Comparison of ENCODE assay signal across 8 cellular contexts in genomic region chr15:74545776-74546656, GRCh38. TPM values are rescaled to one million over a fixed set of nuclear protein-coding genes. Genes with fewer than 3 reads are reported as not detected.
DNase-seq lines count a peak whose midpoint lies in the region; TF ChIP-seq lines count a peak whose summit lies in the region.

No MANE protein-coding gene starts in this region.

- no peaks in the 10 kb centered on the region for H3K27me3 ChIP-seq in SK-N-SH (ENCODE audit: insufficient read depth)

- no peak for TF ChIP-seq POLR2A in NB4 (IDR thresholded peaks at IDR 0.05; ENCODE audit: extremely low read depth, insufficient read length)

- H3K4me3 Mint-ChIP-seq in type B pancreatic cell, result peak overlapping the region; percentile 75

- CTCF ChIA-PET in SK-N-SH (lab: Yijun Ruan, JAX), result interaction anchor here (0.7 to 2.5 kb wide), 20 partner anchors 10 to 241 kb away, joined by 3 to 15 read pairs (median 5); partner anchors contain the start of gene CLK3

- peaks cover 49% of the 10 kb centered on the region for H3K4me1 Mint-ChIP-seq in type B pancreatic cell (ENCODE audit: unreplicated experiment)

- peaks cover 13 to 26% of the 10 kb centered on the region in 2 experiments for H3K4me1 ChIP-seq in SK-N-SH (ENCODE audit: control insufficient read depth in 1 of 2, insufficient read depth in 2 of 2, low read depth in 1 of 2, low read length in 1 of 2)

- H3K4me2 ChIP-seq in SK-N-SH, result peak overlapping the region; percentile 41; the same call in 1 of the 2 replicates

- peak overlapping the region; percentile 64 for H3K27ac Mint-ChIP-seq in type B pancreatic cell

- H3K4me3 ChIP-seq in HFF-Myc (replicated peaks; ENCODE audit: low read depth, low read length) (no peak overlapping the region), NB4 (ENCODE audit: low read depth, low read length) (peak overlapping the region; percentile 23), SK-N-SH (ENCODE audit: low read depth in 2 of 2, low read length in 1 of 2) (peak overlapping the region in 1 of 2 experiments; percentile 9; a peak in 1 of 4 replicates)

- POLR2A ChIA-PET in SK-N-SH (lab: Yijun Ruan, JAX), result interaction anchor here (1.0 to 2.5 kb wide), 8 partner anchors 24 to 85 kb away, joined by 3 to 33 read pairs (median 6); partner anchors contain the start of genes CLK3 and UBL7

- peaks cover 3 to 6% of the 10 kb centered on the region in 2 experiments for H3K36me3 ChIP-seq in SK-N-SH (replicated peaks in 1 of 2; ENCODE audit: control insufficient read depth in 1 of 2, insufficient read depth in 2 of 2, low read length in 1 of 2)

- intact Hi-C loops in posterior cingulate gyrus (cut with DNase I), result loop anchor here (1.0 kb wide), 1 partner anchor 69 kb away; the partner anchor contains the start of gene CLK3

- TF ChIP-seq EP300 in SK-N-SH (IDR thresholded peaks at IDR 0.05; ENCODE audit: borderline replicate concordance in 1 of 2, low read depth in 1 of 2, low read length in 1 of 2), result peak; percentile 80 to 85; a peak in 3 of 4 replicates

- peaks cover 11% of the 10 kb centered on the region; the same call in 1 of the 2 replicates for H3K79me2 ChIP-seq in SK-N-SH (ENCODE audit: insufficient read depth)

- H3F3A ChIP-seq in SK-N-SH (replicated peaks; ENCODE audit: insufficient read depth), result peaks cover 29% of the 10 kb centered on the region

- H3K9me2 ChIP-seq in SK-N-SH, result no peaks in the 10 kb centered on the region

- DNase-seq in GF-D8 (lab: John Stamatoyannopoulos, UW) (peak; percentile 99), HFF-Myc (ENCODE audit: extremely low read depth, low read depth) (peak; percentile 98), NB4 (ENCODE audit: low read depth) (peak; percentile 99), SK-N-SH (peak; percentile 94), glomerular visceral epithelial cell (ENCODE audit: extremely low spot score) (peak; percentile 100), posterior cingulate gyrus (peak; percentile 94 to 99 (median 98)), type B pancreatic cell (ENCODE audit: extremely low spot score, unreplicated experiment) (peak; percentile 97)
- peak; percentile 91 for DNase-seq in activated naive CD4-positive, alpha-beta T cell treated with anti-CD3 and anti-CD28 coated beads, Interleukin-2, amount 50 U/mL, for 16 hours

- TF ChIP-seq CTCF in HFF-Myc (IDR thresholded peaks at IDR 0.05; ENCODE audit: low read depth, low read length, missing control alignments), result no peak
- TF ChIP-seq CTCF in NB4 (IDR thresholded peaks at IDR 0.05; ENCODE audit: low read depth, low read length), result no peak
- TF ChIP-seq CTCF in SK-N-SH (IDR thresholded peaks at IDR 0.05), result no peak
- no peak for TF ChIP-seq CTCF in type B pancreatic cell (conservative IDR thresholded peaks at IDR 0.05)

- peaks cover 22% of the 10 kb centered on the region for H3K36me3 Mint-ChIP-seq in type B pancreatic cell

- TF ChIP-seq RAD21 in SK-N-SH (IDR thresholded peaks at IDR 0.05; ENCODE audit: low read length), result peak; percentile 43

- WGBS in SK-N-SH (ENCODE audit: low lambda C conversion rate), result 2% methylated on average over 17 of the region's 23 CpGs

- H3K9me3 Mint-ChIP-seq in type B pancreatic cell, result no peaks in the 10 kb centered on the region

- H3K27me3 Mint-ChIP-seq in type B pancreatic cell, result peaks cover 16% of the 10 kb centered on the region

- H4K20me1 ChIP-seq in SK-N-SH (ENCODE audit: insufficient read depth), result peaks cover 74% of the 10 kb centered on the region

- H2AFZ ChIP-seq in SK-N-SH (ENCODE audit: low read depth), result no peak overlapping the region

- peak overlapping the region; percentile 35 to 77; a peak in 3 of 4 replicates for H3K27ac ChIP-seq in SK-N-SH (ENCODE audit: low read depth in 2 of 2, low read length in 1 of 2)

- no peaks in the 10 kb centered on the region for H3K9me3 ChIP-seq in SK-N-SH

- no peak overlapping the region for H3K9ac ChIP-seq in SK-N-SH

TF ChIP-seq in SK-N-SH, 30 proteins besides CTCF, POLR2A, EP300 and RAD21 (continues in another document):
- no peak for TF ChIP-seq YY1 (IDR thresholded peaks at IDR 0.05; ENCODE audit: low read depth)
- peak; percentile 59 for TF ChIP-seq GATA2 (CRISPR knock-in tag; IDR thresholded peaks at IDR 0.05)
- TF ChIP-seq RXRA (IDR thresholded peaks at IDR 0.05; ENCODE audit: borderline replicate concordance, low read depth), result peak; percentile 100
- TF ChIP-seq, protein P1, sequence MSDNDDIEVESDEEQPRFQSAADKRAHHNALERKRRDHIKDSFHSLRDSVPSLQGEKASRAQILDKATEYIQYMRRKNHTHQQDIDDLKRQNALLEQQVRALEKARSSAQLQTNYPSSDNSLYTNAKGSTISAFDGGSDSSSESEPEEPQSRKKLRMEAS (IDR thresholded peaks at IDR 0.05; ENCODE audit: low read depth), result peak; percentile 89
- TF ChIP-seq, protein P2, sequence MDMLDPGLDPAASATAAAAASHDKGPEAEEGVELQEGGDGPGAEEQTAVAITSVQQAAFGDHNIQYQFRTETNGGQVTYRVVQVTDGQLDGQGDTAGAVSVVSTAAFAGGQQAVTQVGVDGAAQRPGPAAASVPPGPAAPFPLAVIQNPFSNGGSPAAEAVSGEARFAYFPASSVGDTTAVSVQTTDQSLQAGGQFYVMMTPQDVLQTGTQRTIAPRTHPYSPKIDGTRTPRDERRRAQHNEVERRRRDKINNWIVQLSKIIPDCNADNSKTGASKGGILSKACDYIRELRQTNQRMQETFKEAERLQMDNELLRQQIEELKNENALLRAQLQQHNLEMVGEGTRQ (IDR thresholded peaks at IDR 0.05; ENCODE audit: borderline replicate concordance, low read depth, low read length), result no peak
- TF ChIP-seq MXI1 (IDR thresholded peaks at IDR 0.05; ENCODE audit: low read depth, low read length), result peak; percentile 95
- TF ChIP-seq FOXM1 (IDR thresholded peaks at IDR 0.05; ENCODE audit: low read depth), result no peak; the same call in 1 of the 2 replicates
- TF ChIP-seq, protein P3, sequence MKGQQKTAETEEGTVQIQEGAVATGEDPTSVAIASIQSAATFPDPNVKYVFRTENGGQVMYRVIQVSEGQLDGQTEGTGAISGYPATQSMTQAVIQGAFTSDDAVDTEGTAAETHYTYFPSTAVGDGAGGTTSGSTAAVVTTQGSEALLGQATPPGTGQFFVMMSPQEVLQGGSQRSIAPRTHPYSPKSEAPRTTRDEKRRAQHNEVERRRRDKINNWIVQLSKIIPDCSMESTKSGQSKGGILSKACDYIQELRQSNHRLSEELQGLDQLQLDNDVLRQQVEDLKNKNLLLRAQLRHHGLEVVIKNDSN (IDR thresholded peaks at IDR 0.05; ENCODE audit: borderline replicate concordance, low read depth), result no peak
- peak; percentile 98 for TF ChIP-seq FOXJ3 (CRISPR knock-in tag; IDR thresholded peaks at IDR 0.05)
- TF ChIP-seq, protein P4, sequence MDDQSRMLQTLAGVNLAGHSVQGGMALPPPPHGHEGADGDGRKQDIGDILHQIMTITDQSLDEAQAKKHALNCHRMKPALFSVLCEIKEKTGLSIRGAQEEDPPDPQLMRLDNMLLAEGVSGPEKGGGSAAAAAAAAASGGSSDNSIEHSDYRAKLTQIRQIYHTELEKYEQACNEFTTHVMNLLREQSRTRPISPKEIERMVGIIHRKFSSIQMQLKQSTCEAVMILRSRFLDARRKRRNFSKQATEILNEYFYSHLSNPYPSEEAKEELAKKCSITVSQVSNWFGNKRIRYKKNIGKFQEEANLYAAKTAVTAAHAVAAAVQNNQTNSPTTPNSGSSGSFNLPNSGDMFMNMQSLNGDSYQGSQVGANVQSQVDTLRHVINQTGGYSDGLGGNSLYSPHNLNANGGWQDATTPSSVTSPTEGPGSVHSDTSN (IDR thresholded peaks at IDR 0.05), result peak; percentile 90
- no peak for TF ChIP-seq EZH2phosphoT487 (IDR thresholded peaks at IDR 0.05; ENCODE audit: borderline replicate concordance, low read depth)
- peak; percentile 100 for TF ChIP-seq NFIC (IDR thresholded peaks at IDR 0.05; ENCODE audit: borderline replicate concordance)
- TF ChIP-seq RFX5 (IDR thresholded peaks at IDR 0.05; ENCODE audit: low read length), result peak; percentile 65; the same call in 1 of the 2 replicates
- peak; percentile 80; the same call in 1 of the 2 replicates for TF ChIP-seq MEF2A (IDR thresholded peaks at IDR 0.05; ENCODE audit: borderline replicate concordance, low read depth)
- TF ChIP-seq ELF1 (IDR thresholded peaks at IDR 0.05), result peak; percentile 74
- TF ChIP-seq, protein P5, sequence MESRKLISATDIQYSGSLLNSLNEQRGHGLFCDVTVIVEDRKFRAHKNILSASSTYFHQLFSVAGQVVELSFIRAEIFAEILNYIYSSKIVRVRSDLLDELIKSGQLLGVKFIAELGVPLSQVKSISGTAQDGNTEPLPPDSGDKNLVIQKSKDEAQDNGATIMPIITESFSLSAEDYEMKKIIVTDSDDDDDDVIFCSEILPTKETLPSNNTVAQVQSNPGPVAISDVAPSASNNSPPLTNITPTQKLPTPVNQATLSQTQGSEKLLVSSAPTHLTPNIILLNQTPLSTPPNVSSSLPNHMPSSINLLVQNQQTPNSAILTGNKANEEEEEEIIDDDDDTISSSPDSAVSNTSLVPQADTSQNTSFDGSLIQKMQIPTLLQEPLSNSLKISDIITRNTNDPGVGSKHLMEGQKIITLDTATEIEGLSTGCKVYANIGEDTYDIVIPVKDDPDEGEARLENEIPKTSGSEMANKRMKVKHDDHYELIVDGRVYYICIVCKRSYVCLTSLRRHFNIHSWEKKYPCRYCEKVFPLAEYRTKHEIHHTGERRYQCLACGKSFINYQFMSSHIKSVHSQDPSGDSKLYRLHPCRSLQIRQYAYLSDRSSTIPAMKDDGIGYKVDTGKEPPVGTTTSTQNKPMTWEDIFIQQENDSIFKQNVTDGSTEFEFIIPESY (IDR thresholded peaks at IDR 0.05; ENCODE audit: borderline replicate concordance, low read depth), result peak; percentile 88

RNA-seq across cellular contexts. Expression of gene ARID3B, which starts 5.0 kb away (rescaled TPM):
- 3.0 and 3.7 TPM in 2 replicates for polyA plus RNA-seq in SK-N-SH (2012; rRNA removed)
- 1.1 and 1.5 TPM in 2 replicates for polyA plus RNA-seq in SK-N-SH (2012; cell fraction: cytosol; rRNA removed)
- 15.7 and 17.1 TPM in 2 replicates for polyA plus RNA-seq in SK-N-SH (2012; cell fraction: nucleus; rRNA removed)
- total RNA-seq in type B pancreatic cell (ENCODE audit: low replicate concordance), result 25.8 and 28.8 TPM in 2 replicates
